4 cellular contexts compared by ENCODE assay signal in the genomic region with DNA sequence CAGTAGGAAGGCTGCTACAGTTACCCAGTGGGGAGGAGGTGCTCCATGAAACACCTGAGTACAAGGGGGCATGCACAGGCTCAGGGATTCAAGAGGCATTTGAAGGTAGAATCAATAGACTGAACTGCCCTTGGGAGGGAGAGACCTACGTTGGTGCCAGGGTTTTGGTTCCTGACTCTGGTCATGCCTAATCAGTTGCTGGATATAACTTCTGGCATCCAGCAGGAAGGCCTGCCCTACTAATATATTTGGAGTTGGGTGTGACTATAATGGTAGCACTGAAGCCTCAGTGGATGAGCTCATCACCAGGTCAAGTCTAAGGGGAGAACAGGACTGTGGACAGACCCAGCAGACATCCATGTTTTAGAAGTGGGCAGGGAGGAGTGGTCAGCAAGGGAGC. TPM values are rescaled to one million over a fixed set of nuclear protein-coding genes. Genes with fewer than 3 reads are reported as not detected.
"Had no signal": no experiment of that assay in that cellular context is flagged by ENCODE, and none has a peak within 500 bp of the region (broad histone marks: within the 10 kb centered on the region; RNA-seq: fewer than 3 reads in every experiment).

No MANE protein-coding gene starts in this region.

RNA-seq across cellular contexts. Expression of a gene that starts 15.9 kb away (rescaled TPM):
- total RNA-seq: naive thymus-derived CD8-positive, alpha-beta T cell; subcutaneous adipose tissue; T-helper 1 cell treated with Interleukin-12 subunit alpha and Interleukin-12 subunit beta and Interleukin-4 antibody, amounts not matched to agents 30 ng/mL and 1 ng/mL, for 36 hours; thoracic aorta had no signal
- polyA plus RNA-seq: naive thymus-derived CD8-positive, alpha-beta T cell had no signal
